ENCODE assay signal across 25 cellular contexts in genomic region chr6:15656145-15656544, GRCh38.
"Had no signal": no experiment of that assay in that cellular context is flagged by ENCODE, and none has a peak within 500 bp of the region (broad histone marks: within the 10 kb centered on the region; RNA-seq: fewer than 3 reads in every experiment).

No MANE protein-coding gene starts in this region.

- H3K36me3 Mint-ChIP-seq: natural killer cell had no signal

- H3K27ac Mint-ChIP-seq: dendritic cell treated with granulocyte-macrophage colony-stimulating factor and Interleukin-4, amounts not matched to agents 40 ng/mL and 50 ng/mL, for 4 days; endodermal cell; stimulated activated naive CD8-positive, alpha-beta T cell treated with anti-CD3 and anti-CD28 coated beads, Interleukin-15, amount 100 ng/mL, for 72 hours had no signal

- H3K9me3 Mint-ChIP-seq: dendritic cell treated with granulocyte-macrophage colony-stimulating factor and Interleukin-4, amounts not matched to agents 40 ng/mL and 50 ng/mL, for 4 days; endodermal cell; natural killer cell; stimulated activated naive CD8-positive, alpha-beta T cell treated with anti-CD3 and anti-CD28 coated beads, Interleukin-15, amount 100 ng/mL, for 72 hours had no signal

- ATAC-seq: foreskin keratinocyte; gastroesophageal sphincter; heart left ventricle; left lobe of liver; natural killer cell; psoas muscle; right cardiac atrium; stimulated activated naive CD8-positive, alpha-beta T cell treated with anti-CD3 and anti-CD28 coated beads, Interleukin-15, amount 100 ng/mL, for 72 hours; upper lobe of right lung had no signal

- H3K36me3 ChIP-seq: colonic mucosa, esophagus muscularis mucosa, gastroesophageal sphincter, ovary, suprapubic skin, transverse colon, uterus had no signal

- H3K27ac ChIP-seq: colonic mucosa, esophagus muscularis mucosa, foreskin keratinocyte, gastroesophageal sphincter, heart left ventricle, hepatocyte, ovary, psoas muscle, skin epidermis, spleen, suprapubic skin, transverse colon, upper lobe of right lung, uterus had no signal

- DNase-seq: colonic mucosa; effector CD8-positive, alpha-beta T cell; endodermal cell; foreskin keratinocyte; heart left ventricle; kidney; natural killer cell; occipital lobe; ovary; posterior cingulate gyrus; psoas muscle; right cardiac atrium; spleen; stimulated activated naive CD4-positive, alpha-beta T cell; stimulated activated naive CD8-positive, alpha-beta T cell treated with anti-CD3 and anti-CD28 coated beads, Interleukin-15, amount 100 ng/mL, for 72 hours; transverse colon; upper lobe of right lung; uterus had no signal

- H3K27me3 ChIP-seq: colonic mucosa, esophagus muscularis mucosa, foreskin keratinocyte, gastroesophageal sphincter, heart left ventricle, hepatocyte, ovary, spleen, suprapubic skin, transverse colon, upper lobe of right lung, uterus had no signal

- H3K9me3 ChIP-seq: colonic mucosa, esophagus muscularis mucosa, gastroesophageal sphincter, heart left ventricle, ovary, psoas muscle, spleen, suprapubic skin, transverse colon, upper lobe of right lung, uterus had no signal

- H3K27me3 Mint-ChIP-seq: dendritic cell treated with granulocyte-macrophage colony-stimulating factor and Interleukin-4, amounts not matched to agents 40 ng/mL and 50 ng/mL, for 4 days; stimulated activated naive CD8-positive, alpha-beta T cell treated with anti-CD3 and anti-CD28 coated beads, Interleukin-15, amount 100 ng/mL, for 72 hours had no signal

- H3K4me1 ChIP-seq: foreskin keratinocyte, uterus had no signal

- H3K4me3 Mint-ChIP-seq: dendritic cell treated with granulocyte-macrophage colony-stimulating factor and Interleukin-4, amounts not matched to agents 40 ng/mL and 50 ng/mL, for 4 days; endodermal cell; natural killer cell; stimulated activated naive CD8-positive, alpha-beta T cell treated with anti-CD3 and anti-CD28 coated beads, Interleukin-15, amount 100 ng/mL, for 72 hours had no signal

- H3K4me2 ChIP-seq: hepatocyte had no signal

- H3K4me3 ChIP-seq: colonic mucosa, esophagus muscularis mucosa, gastroesophageal sphincter, heart left ventricle, hepatocyte, ovary, psoas muscle, skin epidermis, spleen, suprapubic skin, transverse colon, upper lobe of right lung, uterus had no signal
